8 cellular contexts compared by ENCODE assay signal in genomic region chr12:49187184-49187583, GRCh38. TPM values are rescaled to one million over a fixed set of nuclear protein-coding genes. Genes with fewer than 3 reads are reported as not detected.
DNase-seq lines count a peak whose midpoint lies in the region; ATAC-seq and TF ChIP-seq lines count a peak whose summit lies in the region.

No MANE protein-coding gene starts in this region.

- intact Hi-C loops in PC-3 (cut with micrococcal nuclease) = no loop called here

- no peaks in the 10 kb centered on the region for H3K9me2 ChIP-seq in PC-3 (replicated peaks; ENCODE audit: low read length)

- H3K4me3 ChIP-seq in PC-3 (ENCODE audit: low read length) = 0 out of 2 replicates have a peak overlapping the region, but pooled peaks have one; percentile 89
- H3K4me3 ChIP-seq in endocrine pancreas (ENCODE audit: control insufficient read depth, insufficient read depth, low read length) = peak overlapping the region; percentile 71

- no peak overlapping the region for H3K9ac ChIP-seq in PC-3 (ENCODE audit: low read length)
- H3K9ac ChIP-seq in endocrine pancreas (ENCODE audit: control insufficient read depth, insufficient read depth, low read length) = no peak overlapping the region

- H3K36me3 ChIP-seq in PC-3 (ENCODE audit: low read depth, low read length) (no peaks in the 10 kb centered on the region), endocrine pancreas (ENCODE audit: control insufficient read depth, insufficient read depth, low read length) (peaks cover 2% of the 10 kb centered on the region)

- H3K9me3 ChIP-seq in PC-3 (ENCODE audit: low read length) = no peaks in the 10 kb centered on the region
- no peaks in the 10 kb centered on the region for H3K9me3 ChIP-seq in endocrine pancreas (ENCODE audit: control insufficient read depth, low read length)

- H4K20me1 ChIP-seq in PC-3 (ENCODE audit: low read length) = no peaks in the 10 kb centered on the region

- H3K4me1 ChIP-seq in PC-3 (ENCODE audit: insufficient read depth, low read length) (peaks cover 5% of the 10 kb centered on the region; the same call in 1 of the 2 replicates), endocrine pancreas (ENCODE audit: control insufficient read depth, insufficient read depth, low read length) (peaks cover 5% of the 10 kb centered on the region)

- CTCF ChIA-PET in PC-3 (lab: Charles Lee) = no interaction called here

- ATAC-seq in PC-3 (no peak), HG03196 (IDR thresholded peaks at IDR 0.05; ENCODE audit: unreplicated experiment) (no peak), GM19395 (IDR thresholded peaks at IDR 0.05; ENCODE audit: unreplicated experiment) (no peak)

- H3F3A ChIP-seq in PC-3 (ENCODE audit: low read length, unreplicated experiment) = no peaks in the 10 kb centered on the region

- peak overlapping the region; percentile 97 for H3K4me2 ChIP-seq in PC-3 (ENCODE audit: low read length)

- no peak overlapping the region for H3K27ac ChIP-seq in PC-3 (ENCODE audit: low read length)

- no peak for TF ChIP-seq CTCF in PC-3 (conservative IDR thresholded peaks at IDR 0.05; ENCODE audit: low read depth, low read length)

- DNase-seq in activated CD4-positive, alpha-beta T cell treated with anti-CD3 and anti-CD28 coated beads, Interleukin-2, amount 50 U/mL, for 1 hour = peak; percentile 1
- DNase-seq in activated CD4-positive, alpha-beta T cell treated with anti-CD3 and anti-CD28 coated beads, Interleukin-2, amount 50 U/mL, for 4 hours = no peak
- DNase-seq in PC-3 (no peak), middle frontal gyrus (ENCODE audit: extremely low spot score, low spot score) (peak; percentile 93), ureter (ENCODE audit: low spot score) (peak; percentile 63)

- POLR2A ChIA-PET in PC-3 (lab: Charles Lee; ENCODE audit: unreplicated experiment) = interaction anchor here (0.6 kb wide), 1 partner anchor 15 kb away, joined by 4 read pairs; no protein-coding TSS in a partner anchor

- H2AFZ ChIP-seq in PC-3 (ENCODE audit: low read length) = no peak overlapping the region

- no peaks in the 10 kb centered on the region for H3K79me2 ChIP-seq in PC-3 (ENCODE audit: low read length)

- H3K27me3 ChIP-seq in PC-3 (ENCODE audit: low read length) (no peaks in the 10 kb centered on the region; the same call in 1 of the 2 replicates), endocrine pancreas (ENCODE audit: control insufficient read depth, insufficient read depth, low read length) (no peaks in the 10 kb centered on the region)

- BruUV-seq in PC-3 (replicated peaks; lab: Mats Ljungman, UMichigan) = no TSS peak

RNA-seq across cellular contexts. Expression of gene TUBA1A, which starts 1.7 kb away (rescaled TPM):
- total RNA-seq in PC-3 (2014; rRNA removed) = 46.1 and 46.9 TPM in 2 replicates
- total RNA-seq in ureter = 107 TPM

RNA-seq across cellular contexts. Expression of gene TUBA1B, which starts 56.0 kb away (rescaled TPM):
- total RNA-seq in PC-3 (2014; rRNA removed) (4,374 and 4,720 TPM in 2 replicates), ureter (496 TPM)

Comparison
In these comparisons a context has a peak if more than half of its experiments do, and no peak if none do; other contexts are left out.
1. DNase-seq: peak in activated CD4-positive, alpha-beta T cell treated with anti-CD3 and anti-CD28 coated beads, Interleukin-2, amount 50 U/mL, for 1 hour (single experiment), middle frontal gyrus (single experiment) and ureter (single experiment); none in activated CD4-positive, alpha-beta T cell treated with anti-CD3 and anti-CD28 coated beads, Interleukin-2, amount 50 U/mL, for 4 hours (0 of 2) and PC-3 (single experiment).